In genomic region chr15:41969851-41970431, GRCh38 we compare ENCODE assay signal across 9 cellular contexts. TPM values are rescaled to one million over a fixed set of nuclear protein-coding genes. Genes with fewer than 3 reads are reported as not detected.
DNase-seq lines count a peak whose midpoint lies in the region; ATAC-seq, FAIRE-seq and TF ChIP-seq lines count a peak whose summit lies in the region.
"Had no signal": no experiment of that assay in that cellular context is flagged by ENCODE, and none has a peak within 500 bp of the region (broad histone marks: within the 10 kb centered on the region; RNA-seq: fewer than 3 reads in every experiment).

No MANE protein-coding gene starts in this region.

- TF ChIP-seq RAD21 in H1 (IDR thresholded peaks at IDR 0.05 in 1 of 2, conservative IDR thresholded peaks at IDR 0.05 in 1 of 2; ENCODE audit: low read depth in 2 of 2, low read length in 2 of 2): no peak

- no peak for TF ChIP-seq EP300 in H1 (IDR thresholded peaks at IDR 0.05; ENCODE audit: borderline replicate concordance in 1 of 2, low read depth in 2 of 2, low read length in 2 of 2)

- TF ChIP-seq CTCF in H1 (IDR thresholded peaks at IDR 0.05; ENCODE audit: control extremely low read depth in 1 of 3, insufficient read depth in 1 of 3, low read depth in 1 of 3, low read length in 3 of 3) (no peak), gastrocnemius medialis (IDR thresholded peaks at IDR 0.05 in 4 of 5, conservative IDR thresholded peaks at IDR 0.05 in 1 of 5) (no peak)

- no peak overlapping the region for H2BK20ac ChIP-seq in H1 (ENCODE audit: low read length)

- peaks cover 30% of the 10 kb centered on the region for H3K79me1 ChIP-seq in H1 (ENCODE audit: low read depth, low read length)

- H3K4me3 ChIP-seq in H1 (ENCODE audit: extremely low read depth in 1 of 4, insufficient read depth in 2 of 4, low read depth in 3 of 4, low read length in 4 of 4): no peak overlapping the region; a peak in 1 of 8 replicates
- H3K4me3 ChIP-seq in gastrocnemius medialis: peak overlapping the region in 2 of 4 donors; percentile 2 to 8

- TF ChIP-seq POLR2A in GM18526 (IDR thresholded peaks at IDR 0.05; ENCODE audit: extremely low read depth, insufficient read length) (peak; percentile 21), H1 (IDR thresholded peaks at IDR 0.05; ENCODE audit: control extremely low read depth in 1 of 2, low read depth in 2 of 2, low read length in 2 of 2) (no peak), gastrocnemius medialis (IDR thresholded peaks at IDR 0.05) (no peak)

- H3K56ac ChIP-seq in H1 (replicated peaks; ENCODE audit: insufficient read length, low read depth, low read length): no peak overlapping the region

- no peak overlapping the region for H4K91ac ChIP-seq in H1 (replicated peaks; ENCODE audit: insufficient read length, low read length)

- no peaks in the 10 kb centered on the region for H3K9me3 ChIP-seq in H1 (ENCODE audit: insufficient read depth in 2 of 2, low read depth in 1 of 2, low read length in 1 of 2)
- H3K9me3 ChIP-seq in gastrocnemius medialis: no peaks in the 10 kb centered on the region

- peak; percentile 51 for DNase-seq in SW480 (ENCODE audit: low spot score)
- DNase-seq in H1 (ENCODE audit: low read depth in 1 of 2, low spot score in 2 of 2): peak in 1 of 2 experiments; percentile 37
- DNase-seq in gastrocnemius medialis: no peak
- no peak for DNase-seq in OCI-M1 (lab: John Stamatoyannopoulos, UW)

- H2BK15ac ChIP-seq in H1 (ENCODE audit: low read length): 0 out of 2 replicates have a peak overlapping the region, but pooled peaks have one; percentile 40

- ATAC-seq in gastrocnemius medialis (no peak), HG02938 (IDR thresholded peaks at IDR 0.05; ENCODE audit: unreplicated experiment) (no peak), GM19324 (IDR thresholded peaks at IDR 0.05; ENCODE audit: low FRiP score, unreplicated experiment) (no peak), GM18868 (IDR thresholded peaks at IDR 0.05; ENCODE audit: unreplicated experiment) (no peak)

- no peak overlapping the region for H2AFZ ChIP-seq in H1 (ENCODE audit: low read length)

- no peaks in the 10 kb centered on the region; a peak in 1 of 8 replicates for H3K36me3 ChIP-seq in H1 (ENCODE audit: control insufficient read depth in 2 of 4, insufficient read depth in 4 of 4, low read length in 3 of 4)
- H3K36me3 ChIP-seq in gastrocnemius medialis: no peaks in the 10 kb centered on the region

- 86% methylated on average over 3 of the region's 3 CpGs; no CpG with 5 or more reads in 1 of the 2 experiments for WGBS in H1 (ENCODE audit: extremely low coverage in 1 of 2, insufficient coverage in 1 of 2, insufficient read length in 1 of 2, insufficient replicate concordance in 2 of 2, low coverage in 1 of 2, low lambda C conversion rate in 2 of 2, missing lambda C conversion rate in 1 of 2), 2 experiments

- intact Hi-C loops in gastrocnemius medialis (cut with DNase I; ENCODE audit: low total_unique reads): loop anchor here (2.0 to 5.0 kb wide), 2 partner anchors 39 to 53 kb away; no protein-coding TSS in a partner anchor

- no peak overlapping the region for H2AK5ac ChIP-seq in H1 (ENCODE audit: low read depth, low read length)

- H2BK120ac ChIP-seq in H1 (replicated peaks; ENCODE audit: low read depth, low read length): no peak overlapping the region

- no peaks in the 10 kb centered on the region for H3K27me3 ChIP-seq in H1 (replicated peaks in 1 of 4; ENCODE audit: control insufficient read depth in 3 of 4, extremely low read depth in 1 of 4, insufficient read depth in 3 of 4, low read length in 3 of 4)
- H3K27me3 ChIP-seq in gastrocnemius medialis: no peaks in the 10 kb centered on the region

- no peak overlapping the region for H3K9ac ChIP-seq in H1 (replicated peaks in 1 of 4; ENCODE audit: extremely low read depth in 1 of 4, low read depth in 3 of 4, low read length in 3 of 4)

- no peak overlapping the region for H4K5ac ChIP-seq in H1 (ENCODE audit: insufficient read length, low read depth, low read length)

- in situ Hi-C loops in gastrocnemius medialis (cut with MboI; ENCODE audit: low sequenced_read_pairs in 4 of 4): loop anchor here in 1 of 4 donors (5.0 kb wide), 1 partner anchor 53 kb away; no protein-coding TSS in a partner anchor

- H3K4me2 ChIP-seq in H1 (ENCODE audit: insufficient read depth in 1 of 2, low read depth in 2 of 2, low read length in 2 of 2): peak overlapping the region; percentile 32 to 88; a peak in 3 of 4 replicates

- CTCF ChIA-PET in H1 (lab: Charles Lee; ENCODE audit: partially characterized antibody): interaction anchor here (0.6 to 2.4 kb wide), 6 partner anchors 12 to 114 kb away, joined by 3 to 6 read pairs (median 3); no protein-coding TSS in a partner anchor

- H3K4ac ChIP-seq in H1 (replicated peaks; ENCODE audit: insufficient read length, low read depth, low read length): no peak overlapping the region

- peak overlapping the region; percentile 54; the same call in 1 of the 2 replicates for H2BK5ac ChIP-seq in H1 (ENCODE audit: low read depth, low read length)

- H3K14ac ChIP-seq in H1 (ENCODE audit: insufficient read length): no peak overlapping the region

- H3K4me1 ChIP-seq in H1 (replicated peaks in 1 of 4; ENCODE audit: control insufficient read depth in 3 of 4, insufficient read depth in 4 of 4, low read length in 3 of 4) (peaks cover 4 to 10% (median 6%) of the 10 kb centered on the region in 4 experiments; a peak in 6 of 7 replicates), gastrocnemius medialis (peaks cover 14 to 50% of the 10 kb centered on the region in 2 donors)

- H3K18ac ChIP-seq in H1 (ENCODE audit: extremely low read depth, low read length): no peak overlapping the region

- peaks cover 5% of the 10 kb centered on the region; the same call in 1 of the 2 replicates for H3K23me2 ChIP-seq in H1 (ENCODE audit: low read depth, low read length)

- H3K23ac ChIP-seq in H1 (ENCODE audit: insufficient read length): no peak overlapping the region

- POLR2A ChIA-PET in H1 (lab: Charles Lee; ENCODE audit: partially characterized antibody): interaction anchor here (0.9 to 1.4 kb wide), 4 partner anchors 8 to 22 kb away, joined by 3 to 4 read pairs (median 3); no protein-coding TSS in a partner anchor

- FAIRE-seq in H1 (lab: Jason Lieb, UNC): no peak
- FAIRE-seq: endometrium had no signal

- H4K20me1 ChIP-seq in H1 (replicated peaks in 1 of 2; ENCODE audit: control insufficient read depth in 1 of 2, insufficient read depth in 2 of 2, low read length in 2 of 2): peaks cover 14 to 22% of the 10 kb centered on the region in 2 experiments

- H3K27ac ChIP-seq in H1 (ENCODE audit: low read depth, low read length) (no peak overlapping the region), gastrocnemius medialis (peak overlapping the region in 3 of 4 donors; percentile 75 to 83 (median 81))

- peaks cover 17 to 63% of the 10 kb centered on the region in 2 experiments for H3K79me2 ChIP-seq in H1 (ENCODE audit: control insufficient read depth in 1 of 2, insufficient read depth in 2 of 2, low read length in 2 of 2)

- no peak overlapping the region; the same call in 1 of the 2 replicates for H2BK12ac ChIP-seq in H1 (ENCODE audit: low read depth, low read length)

- no peak overlapping the region for H4K8ac ChIP-seq in H1 (ENCODE audit: extremely low read depth, insufficient read depth, low read length)

TF ChIP-seq in H1, 55 proteins besides CTCF, POLR2A, EP300 and RAD21:
- TF ChIP-seq TCF12 (IDR thresholded peaks at IDR 0.05; ENCODE audit: low read depth, low read length) (no peak), KDM5A (IDR thresholded peaks at IDR 0.05; ENCODE audit: low read length) (no peak), KDM1A (IDR thresholded peaks at IDR 0.05; ENCODE audit: borderline replicate concordance, low read length) (no peak), RNF2 (IDR thresholded peaks at IDR 0.05; ENCODE audit: borderline replicate concordance, low read depth, low read length, missing control alignments, poor library complexity, severe bottlenecking) (no peak), SIN3A (conservative IDR thresholded peaks at IDR 0.05 in 1 of 2, IDR thresholded peaks at IDR 0.05 in 1 of 2; ENCODE audit: low read depth in 1 of 2, low read length in 2 of 2) (no peak)

RNA-seq across cellular contexts. Expression of gene EHD4, which starts 2.4 kb away (rescaled TPM):
- 24.5 and 25.6 TPM in 2 replicates for total RNA-seq in H1 (2021; fragmentation: NEBNext Ultra II Directional; extraction: Animal tissue kit (Norgen Biotek cat#: 25700))
- polyA plus RNA-seq in H1 (2011; rRNA removed): 17.5 and 19.8 TPM in 2 replicates
- 18.3 TPM for polyA plus RNA-seq in H1 (2011; cell fraction: cytosol; rRNA removed)
- 17.6 TPM for polyA plus RNA-seq in H1 (2011; cell fraction: nucleus; rRNA removed)
- 17.4 to 19.9 TPM (median 19.3 TPM) in 4 replicates for polyA plus RNA-seq in H1 (2012, experiment 1 of 2)
- 19.4 TPM for polyA plus RNA-seq in H1 (2012, experiment 2 of 2)
- 12.8 TPM for polyA plus RNA-seq in H1 (2013, experiment 1 of 2)
- polyA plus RNA-seq in H1 (2013, experiment 2 of 2): 13.5 TPM
- 23.8 TPM in 2 replicates for polyA minus RNA-seq in H1 (2011; rRNA and poly(A)+ RNA removed)
- polyA minus RNA-seq in H1 (2011; cell fraction: cytosol; rRNA and poly(A)+ RNA removed): 16.7 TPM
- 25.9 TPM for polyA minus RNA-seq in H1 (2011; cell fraction: nucleus; rRNA and poly(A)+ RNA removed)
- total RNA-seq in gastrocnemius medialis: 1 to 10 TPM; 3.8 to 7.1 (median 4.3) TPM

RNA-seq across cellular contexts. Expression of gene PLA2G4E, which starts 50.9 kb away (rescaled TPM):
- total RNA-seq in H1 (2021; fragmentation: NEBNext Ultra II Directional; extraction: Animal tissue kit (Norgen Biotek cat#: 25700)): not detected in 2 replicates
- 0.03 TPM in 2 replicates for polyA plus RNA-seq in H1 (2011; rRNA removed)
- not detected for polyA plus RNA-seq in H1 (2011; cell fraction: cytosol; rRNA removed)
- 0.04 TPM for polyA plus RNA-seq in H1 (2011; cell fraction: nucleus; rRNA removed)
- polyA plus RNA-seq in H1 (2012, experiment 1 of 2): not detected in 4 replicates
- not detected for polyA plus RNA-seq in H1 (2012, experiment 2 of 2)
- polyA plus RNA-seq in H1 (2013, experiment 1 of 2): not detected
- polyA plus RNA-seq in H1 (2013, experiment 2 of 2): 0.04 TPM
- polyA minus RNA-seq in H1 (2011; rRNA and poly(A)+ RNA removed): not detected in 2 replicates
- polyA minus RNA-seq in H1 (2011; cell fraction: cytosol; rRNA and poly(A)+ RNA removed): not detected
- polyA minus RNA-seq in H1 (2011; cell fraction: nucleus; rRNA and poly(A)+ RNA removed): not detected
- total RNA-seq in gastrocnemius medialis: not detected
